ENCODE assay signal across 1 cellular context in genomic region chr17:76523084-76524037, GRCh38.
TF ChIP-seq lines count a peak whose summit lies in the region.

No MANE protein-coding gene starts in this region.

TF ChIP-seq in HepG2, 621 proteins besides CTCF, POLR2A, EP300 and RAD21 (continued from another document and continues in another):
- peak; percentile 73 for TF ChIP-seq ARID5B (CRISPR knock-in tag; IDR thresholded peaks at IDR 0.05)
- TF ChIP-seq ZNF570 (CRISPR knock-in tag; IDR thresholded peaks at IDR 0.05; ENCODE audit: borderline replicate concordance) = no peak
- no peak for TF ChIP-seq ISX (CRISPR knock-in tag; conservative IDR thresholded peaks at IDR 0.05)
- TF ChIP-seq ZNF337 (CRISPR knock-in tag; IDR thresholded peaks at IDR 0.05; ENCODE audit: borderline replicate concordance, low read depth) = no peak
- TF ChIP-seq FLYWCH1 (CRISPR knock-in tag; IDR thresholded peaks at IDR 0.05) = no peak
- no peak for TF ChIP-seq ZNF281 (CRISPR knock-in tag; IDR thresholded peaks at IDR 0.05; ENCODE audit: borderline replicate concordance)
- TF ChIP-seq TRIM24 (CRISPR knock-in tag; IDR thresholded peaks at IDR 0.05) = no peak
- TF ChIP-seq TAF1 (CRISPR knock-in tag; IDR thresholded peaks at IDR 0.05) = no peak
- no peak for TF ChIP-seq HIVEP1 (CRISPR knock-in tag; IDR thresholded peaks at IDR 0.05)
- no peak for TF ChIP-seq ZC3H4 (CRISPR knock-in tag; IDR thresholded peaks at IDR 0.05; ENCODE audit: borderline replicate concordance)
- peak; percentile 96 for TF ChIP-seq XRCC5 (optimal IDR thresholded peaks at IDR 0.05; ENCODE audit: low read length)
- 0 out of 2 replicates have a peak, but pooled peaks have one; percentile 37 for TF ChIP-seq RERE (CRISPR knock-in tag; IDR thresholded peaks at IDR 0.05; ENCODE audit: low read depth)
- no peak for TF ChIP-seq ZFP37 (CRISPR knock-in tag; IDR thresholded peaks at IDR 0.05; ENCODE audit: borderline replicate concordance)
- TF ChIP-seq PCBP2 (optimal IDR thresholded peaks at IDR 0.05; ENCODE audit: low read depth, low read length, poor library complexity, severe bottlenecking) = no peak
- no peak for TF ChIP-seq GABPA (IDR thresholded peaks at IDR 0.05; ENCODE audit: low read depth, low read length)
- no peak for TF ChIP-seq GABPA (CRISPR knock-in tag; IDR thresholded peaks at IDR 0.05; ENCODE audit: low read depth)
- TF ChIP-seq ZNF749 (CRISPR knock-in tag; IDR thresholded peaks at IDR 0.05; ENCODE audit: borderline replicate concordance) = no peak
- TF ChIP-seq ZNF775 (CRISPR knock-in tag; IDR thresholded peaks at IDR 0.05; ENCODE audit: borderline replicate concordance) = 0 out of 2 replicates have a peak, but pooled peaks have one; percentile 19
- TF ChIP-seq ZNF737 (CRISPR knock-in tag; IDR thresholded peaks at IDR 0.05; ENCODE audit: borderline replicate concordance) = no peak
- TF ChIP-seq NBN (conservative IDR thresholded peaks at IDR 0.05) = no peak
- TF ChIP-seq KLF15 (CRISPR knock-in tag; IDR thresholded peaks at IDR 0.05; ENCODE audit: borderline replicate concordance) = no peak
- TF ChIP-seq ZNF557 (CRISPR knock-in tag; IDR thresholded peaks at IDR 0.05) = no peak
- TF ChIP-seq ZNF343 (CRISPR knock-in tag; IDR thresholded peaks at IDR 0.05) = peak; percentile 58; the same call in 1 of the 2 replicates
- TF ChIP-seq USF2 (IDR thresholded peaks at IDR 0.05; ENCODE audit: low read depth, low read length) = no peak
- TF ChIP-seq USF2 (CRISPR knock-in tag; IDR thresholded peaks at IDR 0.05; ENCODE audit: borderline replicate concordance) = no peak
- no peak for TF ChIP-seq ZSCAN30 (CRISPR knock-in tag; IDR thresholded peaks at IDR 0.05)
- no peak for TF ChIP-seq ZUFSP (CRISPR knock-in tag; IDR thresholded peaks at IDR 0.05; ENCODE audit: borderline replicate concordance)
- no peak for TF ChIP-seq ZBTB14 (CRISPR knock-in tag; IDR thresholded peaks at IDR 0.05)
- peak; percentile 8; the same call in 1 of the 2 replicates for TF ChIP-seq HCFC1 (IDR thresholded peaks at IDR 0.05; ENCODE audit: low read depth, low read length)
- TF ChIP-seq MATR3 (CRISPR knock-in tag; IDR thresholded peaks at IDR 0.05) = no peak
- TF ChIP-seq SIX1 (CRISPR knock-in tag; IDR thresholded peaks at IDR 0.05; ENCODE audit: borderline replicate concordance) = peak; percentile 43; the same call in 1 of the 2 replicates
- no peak for TF ChIP-seq ZNF569 (CRISPR knock-in tag; IDR thresholded peaks at IDR 0.05; ENCODE audit: borderline replicate concordance)
- no peak for TF ChIP-seq PLRG1 (conservative IDR thresholded peaks at IDR 0.05)
- no peak for TF ChIP-seq ONECUT2 (CRISPR knock-in tag; IDR thresholded peaks at IDR 0.05)
- TF ChIP-seq MNT (IDR thresholded peaks at IDR 0.05) = no peak
- TF ChIP-seq ZBTB1 (CRISPR knock-in tag; IDR thresholded peaks at IDR 0.05; ENCODE audit: borderline replicate concordance) = no peak
- 0 out of 2 replicates have a peak, but pooled peaks have one; percentile 43 for TF ChIP-seq ZFP1 (CRISPR knock-in tag; IDR thresholded peaks at IDR 0.05)
- no peak for TF ChIP-seq ZNF224 (CRISPR knock-in tag; IDR thresholded peaks at IDR 0.05)
- 0 out of 2 replicates have a peak, but pooled peaks have one; percentile 68 for TF ChIP-seq ZNF160 (CRISPR knock-in tag; IDR thresholded peaks at IDR 0.05)
- peak; percentile 83 for TF ChIP-seq PTBP1 (IDR thresholded peaks at IDR 0.05; ENCODE audit: low read depth, low read length, poor library complexity, severe bottlenecking)
- no peak for TF ChIP-seq TBP (CRISPR knock-in tag; IDR thresholded peaks at IDR 0.05)
- peak; percentile 70; the same call in 1 of the 2 replicates for TF ChIP-seq TOE1 (CRISPR knock-in tag; IDR thresholded peaks at IDR 0.05)
- peak; percentile 42 for TF ChIP-seq ZNF883 (CRISPR knock-in tag; IDR thresholded peaks at IDR 0.05; ENCODE audit: not compliant biosample characterization)
- no peak for TF ChIP-seq ZNF18 (CRISPR knock-in tag; IDR thresholded peaks at IDR 0.05; ENCODE audit: insufficient replicate concordance)
